In the genomic region with DNA sequence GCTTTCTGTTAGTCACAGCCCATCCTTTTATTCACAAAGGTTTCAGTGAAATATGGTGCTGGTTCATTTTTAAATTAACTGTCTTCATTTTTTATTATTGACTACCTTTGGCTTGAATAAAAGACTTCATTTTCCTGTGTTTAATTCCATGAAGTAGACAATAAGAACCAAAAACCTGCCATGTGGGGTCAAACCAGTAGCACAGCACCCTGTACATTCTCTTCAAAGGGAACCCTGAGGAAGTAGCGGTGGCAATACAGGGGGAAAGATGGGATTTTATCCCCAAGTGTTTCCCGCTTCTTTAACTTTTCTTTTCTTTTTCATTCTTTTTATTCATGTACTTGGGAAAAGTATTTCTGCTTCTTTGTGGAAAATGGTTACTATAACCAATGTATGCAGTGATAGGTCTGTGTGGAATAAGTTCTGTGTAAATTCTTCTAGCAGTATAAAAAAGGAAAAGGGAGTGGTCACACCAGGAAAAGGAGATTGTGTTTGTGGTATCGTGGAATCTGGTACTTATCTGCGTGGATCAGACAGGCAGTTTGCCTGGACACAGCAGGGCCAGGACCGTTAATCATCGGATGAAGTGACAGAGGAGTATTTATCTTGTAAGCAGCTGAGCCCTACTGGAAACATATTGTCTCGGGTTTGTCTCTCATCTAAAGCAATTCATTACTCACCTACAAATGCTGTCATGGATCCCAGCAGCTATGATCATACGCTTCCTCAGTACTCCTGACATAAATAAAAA, we compare ENCODE assay signal across 14 cellular contexts.
DNase-seq lines count a peak whose midpoint lies in the region; ATAC-seq and TF ChIP-seq lines count a peak whose summit lies in the region.
"Had no signal": no experiment of that assay in that cellular context is flagged by ENCODE, and none has a peak within 500 bp of the region (broad histone marks: within the 10 kb centered on the region; RNA-seq: fewer than 3 reads in every experiment).

No MANE protein-coding gene starts in this region.

- no peak for ATAC-seq in GM18907 (IDR thresholded peaks at IDR 0.05; ENCODE audit: unreplicated experiment)
- ATAC-seq: gastrocnemius medialis had no signal

- peaks cover 8% of the 10 kb centered on the region for H3K9me3 Mint-ChIP-seq in type B pancreatic cell

- TF ChIP-seq CTCF in fibroblast of mammary gland (conservative IDR thresholded peaks at IDR 0.05; ENCODE audit: control insufficient read depth, insufficient read depth, low read depth, low read length) (no peak), type B pancreatic cell (conservative IDR thresholded peaks at IDR 0.05) (no peak)

- H3K4me1 Mint-ChIP-seq in type B pancreatic cell (ENCODE audit: unreplicated experiment): peaks cover 16% of the 10 kb centered on the region

- H3K4me3 ChIP-seq in fibroblast of mammary gland (ENCODE audit: control insufficient read depth, low read depth, low read length): no peak overlapping the region
- H3K4me3 ChIP-seq: gastrocnemius medialis had no signal

- H3K27me3 Mint-ChIP-seq in type B pancreatic cell: no peaks in the 10 kb centered on the region

- peaks cover 15% of the 10 kb centered on the region for H3K36me3 Mint-ChIP-seq in type B pancreatic cell

- H3K4me3 Mint-ChIP-seq in type B pancreatic cell: peak overlapping the region; percentile 9

- DNase-seq in NCI-H748 (lab: John Stamatoyannopoulos, UW; ENCODE audit: unreplicated experiment) (peak; percentile 37), NCI-H748 treated with DMSO at 0.1 percent for 48 hours (lab: John Stamatoyannopoulos, UW) (no peak), SK-N-DZ (ENCODE audit: low spot score) (peak; percentile 29), fibroblast of mammary gland (ENCODE audit: low read depth) (peak; percentile 11), type B pancreatic cell (ENCODE audit: extremely low spot score, unreplicated experiment) (no peak), retina (no peak), hippocampal formation (lab: John Stamatoyannopoulos, UW) (no peak)
- DNase-seq: activated CD8-positive, alpha-beta memory T cell treated with anti-CD3 and anti-CD28 coated beads, Interleukin-2, amount 50 U/mL, for 48 hours; gastrocnemius medialis; GDM1; left cardiac atrium; stimulated activated CD4-positive, alpha-beta T cell treated with anti-CD3 and anti-CD28 coated beads, Interleukin-2, amount 100 ng/mL, for 48 hours; T1000 had no signal

- no peak overlapping the region for H3K27ac Mint-ChIP-seq in type B pancreatic cell

Comparison
In these comparisons a context has a peak if more than half of its experiments do, and no peak if none do; other contexts are left out.
1. DNase-seq: peak in NCI-H748 (single experiment), SK-N-DZ (single experiment) and fibroblast of mammary gland (single experiment); none in NCI-H748 treated with DMSO at 0.1 percent for 48 hours (single experiment), type B pancreatic cell (single experiment), retina (single experiment) and hippocampal formation (0 of 2).